10 cellular contexts compared by ENCODE assay signal in the genomic region with DNA sequence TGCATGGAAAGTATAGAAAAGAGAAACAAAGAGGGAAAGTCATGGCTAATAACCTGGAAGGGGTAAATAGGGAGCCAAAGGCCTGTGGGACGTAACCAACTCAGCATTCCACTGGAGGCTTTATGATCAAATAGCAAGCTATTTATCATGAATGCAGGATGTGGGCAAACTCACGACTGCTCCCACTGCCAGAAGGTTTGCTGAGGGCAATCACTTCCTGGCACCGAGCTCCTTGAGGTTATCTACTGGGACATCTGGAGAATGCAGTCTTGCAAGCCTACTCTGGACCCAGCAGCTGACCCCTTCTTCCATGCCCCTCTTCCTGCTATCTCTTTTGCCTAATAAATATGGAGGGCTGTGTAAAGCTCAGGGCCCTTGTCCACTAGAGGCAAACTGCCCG. TPM values are rescaled to one million over a fixed set of nuclear protein-coding genes. Genes with fewer than 3 reads are reported as not detected.
A peak's percentile ranks its signal among the peaks of the same experiment; 100 is the strongest.
DNase-seq lines count a peak whose midpoint lies in the region; ATAC-seq and TF ChIP-seq lines count a peak whose summit lies in the region.
"Not testable (repeated sequence)": the region's sequence is repeated elsewhere in the genome, so short reads cannot be mapped to it uniquely, and the experiment has no call there.
"Had no signal": no experiment of that assay in that cellular context is flagged by ENCODE, and none has a peak within 500 bp of the region (broad histone marks: within the 10 kb centered on the region; RNA-seq: fewer than 3 reads in every experiment).

No MANE protein-coding gene starts in this region.

- in situ Hi-C loops in SK-MEL-5 (cut with HindIII; ENCODE audit: low pct_unique_long_range_greater_than_20kb, low sequenced_read_pairs), result not testable (repeated sequence)

- not testable (repeated sequence) for H3K9me3 Mint-ChIP-seq in natural killer cell treated with Interleukin-12 subunit alpha and Interleukin-12 subunit beta and Interleukin-15 and Interleukin-18, amount 100 ng/mL, for 72 hours

- not testable (repeated sequence) for H3K36me3 Mint-ChIP-seq in natural killer cell treated with Interleukin-12 subunit alpha and Interleukin-12 subunit beta and Interleukin-15 and Interleukin-18, amount 100 ng/mL, for 72 hours

- not testable (repeated sequence) for TF ChIP-seq POLR2A in NB4 (IDR thresholded peaks at IDR 0.05; ENCODE audit: extremely low read depth, insufficient read length)

- TF ChIP-seq CTCF in NB4 (IDR thresholded peaks at IDR 0.05; ENCODE audit: low read depth, low read length); VCaP (conservative IDR thresholded peaks at IDR 0.05): not testable (repeated sequence)

- DNase-seq in EH (ENCODE audit: low read depth) (peak; percentile 36), HT1080 (ENCODE audit: low read depth) (peak; percentile 83), NB4 (ENCODE audit: low read depth) (peak; percentile 35), SK-MEL-5 (ENCODE audit: low read depth, low spot score) (peak; percentile 32)
- not testable (repeated sequence) for DNase-seq in epithelial cell of prostate (ENCODE audit: low read depth, low spot score)
- peak; percentile 8 for DNase-seq in natural killer cell treated with Interleukin-12 subunit alpha and Interleukin-12 subunit beta and Interleukin-15 and Interleukin-18, amount 100 ng/mL, for 72 hours (ENCODE audit: low spot score)

- not testable (repeated sequence) for H3K4me3 ChIP-seq in NB4 (ENCODE audit: low read depth, low read length)

- not testable (repeated sequence) for H3K27ac Mint-ChIP-seq in natural killer cell treated with Interleukin-12 subunit alpha and Interleukin-12 subunit beta and Interleukin-15 and Interleukin-18, amount 100 ng/mL, for 72 hours

- H3K27ac ChIP-seq in VCaP (peak overlapping the region; percentile 32; the same call in 1 of the 2 replicates), epithelial cell of prostate (peak overlapping the region; percentile 11)

- H3K27me3 Mint-ChIP-seq in natural killer cell treated with Interleukin-12 subunit alpha and Interleukin-12 subunit beta and Interleukin-15 and Interleukin-18, amount 100 ng/mL, for 72 hours, result not testable (repeated sequence)

- H3K4me1 Mint-ChIP-seq in natural killer cell treated with Interleukin-12 subunit alpha and Interleukin-12 subunit beta and Interleukin-15 and Interleukin-18, amount 100 ng/mL, for 72 hours (ENCODE audit: low read depth in 2 of 2), result peaks cover 0 to 11% of the 10 kb centered on the region in 2 donors

- H3K4me3 Mint-ChIP-seq in natural killer cell treated with Interleukin-12 subunit alpha and Interleukin-12 subunit beta and Interleukin-15 and Interleukin-18, amount 100 ng/mL, for 72 hours, result not testable (repeated sequence)

- ATAC-seq in natural killer cell treated with Interleukin-12 subunit alpha and Interleukin-12 subunit beta and Interleukin-15 and Interleukin-18, amount 100 ng/mL, for 72 hours, result not testable (repeated sequence)

RNA-seq across cellular contexts. Expression of gene CCRL2, which starts 19.4 kb away (rescaled TPM):
- 2.6 and 3.7 TPM in 2 replicates for total RNA-seq in HT1080 (2014; rRNA removed; shearing (Covaris generic))
- 1.9 and 2.6 TPM in 2 replicates for polyA plus RNA-seq in HT1080 (2015; cell fraction: cytosol; rRNA removed)
- polyA plus RNA-seq in HT1080 (2015; cell fraction: nucleus; rRNA removed), result 4.2 and 5.2 TPM in 2 replicates
- total RNA-seq in SK-MEL-5 (2014; rRNA removed; shearing (Covaris generic)), result not detected in 2 replicates
- not detected in 2 replicates for polyA plus RNA-seq in SK-MEL-5 (2015; cell fraction: cytosol; rRNA removed)
- not detected in 2 replicates for polyA plus RNA-seq in SK-MEL-5 (2015; cell fraction: nucleus; rRNA removed)
- total RNA-seq in natural killer cell treated with Interleukin-12 subunit alpha and Interleukin-12 subunit beta and Interleukin-15 and Interleukin-18, amount 100 ng/mL, for 72 hours, result 1 to 10 TPM; 4.0 to 6.2 TPM
- total RNA-seq: GM23248, MCF 10A had no signal
- polyA plus RNA-seq: GM23248 had no signal

RNA-seq across cellular contexts. Expression of gene LTF, which starts 38.2 kb away (rescaled TPM):
- 0.16 and 0.63 TPM in 2 replicates for total RNA-seq in HT1080 (2014; rRNA removed; shearing (Covaris generic))
- polyA plus RNA-seq in HT1080 (2015; cell fraction: cytosol; rRNA removed), result 0.63 and 1.0 TPM in 2 replicates
- polyA plus RNA-seq in HT1080 (2015; cell fraction: nucleus; rRNA removed), result 1.4 and 2.0 TPM in 2 replicates
- 0.11 TPM in 1 of 2 replicates, not detected in the other for total RNA-seq in SK-MEL-5 (2014; rRNA removed; shearing (Covaris generic))
- polyA plus RNA-seq in SK-MEL-5 (2015; cell fraction: cytosol; rRNA removed), result not detected in 2 replicates
- polyA plus RNA-seq in SK-MEL-5 (2015; cell fraction: nucleus; rRNA removed), result not detected in 2 replicates
- under 1 TPM in 1 of 2 donors, not detected in 1; 0.20 TPM for total RNA-seq in natural killer cell treated with Interleukin-12 subunit alpha and Interleukin-12 subunit beta and Interleukin-15 and Interleukin-18, amount 100 ng/mL, for 72 hours
- total RNA-seq: GM23248, MCF 10A had no signal
- polyA plus RNA-seq: CD14-positive monocyte, GM23248 had no signal

RNA-seq across cellular contexts. Expression of gene CCR5, which starts 55.7 kb away (rescaled TPM):
- total RNA-seq in HT1080 (2014; rRNA removed; shearing (Covaris generic)), result not detected in 2 replicates
- not detected in 2 replicates for polyA plus RNA-seq in HT1080 (2015; cell fraction: cytosol; rRNA removed)
- not detected in 2 replicates for polyA plus RNA-seq in HT1080 (2015; cell fraction: nucleus; rRNA removed)
- total RNA-seq in SK-MEL-5 (2014; rRNA removed; shearing (Covaris generic)), result not detected in 2 replicates
- polyA plus RNA-seq in SK-MEL-5 (2015; cell fraction: cytosol; rRNA removed), result not detected in 2 replicates
- polyA plus RNA-seq in SK-MEL-5 (2015; cell fraction: nucleus; rRNA removed), result not detected in 2 replicates
- total RNA-seq in natural killer cell treated with Interleukin-12 subunit alpha and Interleukin-12 subunit beta and Interleukin-15 and Interleukin-18, amount 100 ng/mL, for 72 hours, result 10 to 100 TPM; 28.3 to 46.2 TPM
- total RNA-seq: GM23248, MCF 10A had no signal
- polyA plus RNA-seq: GM23248 had no signal
